ENCODE assay signal across 19 cellular contexts in the genomic region with DNA sequence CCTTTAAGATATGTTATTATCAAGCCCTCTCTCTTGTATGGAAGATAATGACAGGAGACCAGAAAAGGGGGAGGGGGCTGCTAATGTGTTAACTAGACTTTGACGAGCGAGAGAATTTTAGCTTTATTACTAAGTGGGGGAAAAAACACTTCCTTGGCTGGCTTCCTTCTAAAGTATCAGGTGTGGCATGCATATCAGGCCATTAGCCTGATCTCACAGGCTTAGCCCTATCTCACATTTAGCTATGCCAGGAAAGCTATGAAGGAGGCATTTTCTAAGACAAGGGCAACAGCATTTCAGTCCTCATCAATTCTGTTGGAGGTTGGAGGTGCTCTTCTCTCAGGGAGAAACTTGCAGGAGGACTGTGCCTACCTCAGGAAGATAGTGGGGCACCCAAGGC. TPM values are rescaled to one million over a fixed set of nuclear protein-coding genes. Genes with fewer than 3 reads are reported as not detected.
"Had no signal": no experiment of that assay in that cellular context is flagged by ENCODE, and none has a peak within 500 bp of the region (broad histone marks: within the 10 kb centered on the region; RNA-seq: fewer than 3 reads in every experiment).

No MANE protein-coding gene starts in this region.

- H3K27ac ChIP-seq: body of pancreas, heart right ventricle, vagina, WERI-Rb-1 had no signal

- DNase-seq: activated CD4-positive, alpha-beta T cell treated with anti-CD3 and anti-CD28 coated beads for 1 hour; activated CD8-positive, alpha-beta memory T cell treated with anti-CD3 and anti-CD28 coated beads for 24 hours; activated gamma-delta T cell; activated T-cell treated with anti-CD3 and anti-CD28 coated beads, Interleukin-2, amount 50 U/mL, for 72 hours; amniotic stem cell; body of pancreas; cortex of kidney; effector CD8-positive, alpha-beta T cell; heart right ventricle; left ventricle myocardium superior; naive thymus-derived CD8-positive, alpha-beta T cell; retina; stimulated activated naive CD4-positive, alpha-beta T cell treated with Interleukin-2 at 50 U/mL for 16 hours; SW 1271; T-helper 2 cell; trophoblast cell; WERI-Rb-1 had no signal

- H3K9me3 ChIP-seq: body of pancreas, esophagus muscularis mucosa, heart right ventricle, vagina had no signal

- H3K27me3 ChIP-seq: body of pancreas, esophagus muscularis mucosa, heart right ventricle, vagina had no signal

- H3K36me3 ChIP-seq: esophagus muscularis mucosa, heart right ventricle, vagina, WERI-Rb-1 had no signal

- ATAC-seq: activated T-cell treated with anti-CD3 and anti-CD28 coated beads, Interleukin-2, amount 50 U/mL, for 72 hours; body of pancreas; naive thymus-derived CD8-positive, alpha-beta T cell had no signal

- H3K4me1 ChIP-seq: body of pancreas had no signal

- H3K4me3 ChIP-seq: body of pancreas, heart right ventricle had no signal

RNA-seq across cellular contexts. Expression of a gene that starts 9.9 kb away (rescaled TPM):
- total RNA-seq: activated T-cell treated with anti-CD3 and anti-CD28 coated beads, Interleukin-2, amount 50 U/mL, for 72 hours had no signal
